10 cellular contexts compared by ENCODE assay signal in genomic region chr19:55251296-55252081, GRCh38. TPM values are rescaled to one million over a fixed set of nuclear protein-coding genes. Genes with fewer than 3 reads are reported as not detected.
A peak's percentile ranks its signal among the peaks of the same experiment; 100 is the strongest.
DNase-seq lines count a peak whose midpoint lies in the region; ATAC-seq and TF ChIP-seq lines count a peak whose summit lies in the region.
"Had no signal": no experiment of that assay in that cellular context is flagged by ENCODE, and none has a peak within 500 bp of the region (broad histone marks: within the 10 kb centered on the region; RNA-seq: fewer than 3 reads in every experiment).

No MANE protein-coding gene starts in this region.

- H3K27ac ChIP-seq in transverse colon = peak overlapping the region; percentile 34 to 55 (median 46)
- H3K27ac ChIP-seq: epithelial cell of prostate, KMS-11 had no signal

- peak overlapping the region; percentile 96 to 99 (median 98) for H3K27ac Mint-ChIP-seq in immature natural killer cell

- H3K4me3 ChIP-seq in transverse colon = no peak overlapping the region

- no peak for TF ChIP-seq POLR2A in transverse colon (IDR thresholded peaks at IDR 0.05)

- ATAC-seq in GM21717 (IDR thresholded peaks at IDR 0.05; ENCODE audit: unreplicated experiment) = no peak

- peaks cover 0 to 4% (median 2%) of the 10 kb centered on the region in 4 donors for H3K36me3 ChIP-seq in transverse colon

- H3K27me3 Mint-ChIP-seq in immature natural killer cell (ENCODE audit: low read depth in 3 of 3) = peaks cover 3 to 10% (median 8%) of the 10 kb centered on the region in 3 donors

- H3K4me3 Mint-ChIP-seq in immature natural killer cell = peak overlapping the region; percentile 78 to 99 (median 84)

- no peak for TF ChIP-seq EP300 in transverse colon (IDR thresholded peaks at IDR 0.05; ENCODE audit: low read depth)

- H3K4me1 Mint-ChIP-seq in immature natural killer cell = peaks cover 78 to 83% of the 10 kb centered on the region in 2 donors

- H3K9me3 ChIP-seq in transverse colon = no peaks in the 10 kb centered on the region

- peaks cover 27 to 89% (median 38%) of the 10 kb centered on the region in 4 donors for H3K4me1 ChIP-seq in transverse colon

- peaks cover 0 to 3% (median 2%) of the 10 kb centered on the region in 3 donors for H3K36me3 Mint-ChIP-seq in immature natural killer cell

- H3K9me3 Mint-ChIP-seq in immature natural killer cell = no peaks in the 10 kb centered on the region

- in situ Hi-C loops in transverse colon (cut with MboI; ENCODE audit: low pct_ligation_motif_present in 1 of 4, low pct_unique_long_range_greater_than_20kb in 1 of 4, low sequenced_read_pairs in 3 of 4) = no loop called here

- H3K27me3 ChIP-seq in transverse colon = no peaks in the 10 kb centered on the region

- no peak for TF ChIP-seq CTCF in transverse colon (IDR thresholded peaks at IDR 0.05)

- WGBS in transverse colon (ENCODE audit: low coverage in 1 of 2), 2 donors = 40 to 64% methylated on average over 3 to 20 of the region's 20 CpGs

- DNase-seq in activated naive CD4-positive, alpha-beta T cell treated with Interleukin-2 at 50 U/mL for 16 hours = peak; percentile 54
- DNase-seq in activated naive CD4-positive, alpha-beta T cell treated with anti-CD3 and anti-CD28 coated beads, Interleukin-2, amount 50 U/mL, for 16 hours = no peak
- peak; percentile 44 for DNase-seq in activated CD8-positive, alpha-beta memory T cell treated with anti-CD3 and anti-CD28 coated beads, Interleukin-2, amount 50 U/mL, for 4 hours
- peak; percentile 44 to 46 (median 44) for DNase-seq in immature natural killer cell
- no peak for DNase-seq in transverse colon
- no peak for DNase-seq in hepatic stellate cell (ENCODE audit: low spot score)
- no peak for DNase-seq in D341Med (ENCODE audit: low spot score)

- intact Hi-C loops in transverse colon (cut with DNase I; ENCODE audit: low total_unique reads) = no loop called here

RNA-seq across cellular contexts. Expression of gene PPP6R1, which starts 7.3 kb away (rescaled TPM):
- 100 to 1,000 TPM in 1 of 3 donors, 10 to 100 TPM in 2; 43.1 to 123 (median 47.9) TPM for polyA plus RNA-seq in immature natural killer cell
- total RNA-seq in transverse colon = 10 to 100 TPM; 51.3 to 91.5 (median 60.7) TPM

RNA-seq across cellular contexts. Expression of gene TMEM86B, which starts 22.9 kb away (rescaled TPM):
- polyA plus RNA-seq in immature natural killer cell = 1 to 10 TPM in 1 of 3 donors, under 1 TPM in 1, not detected in 1; 0.59 to 2.4 TPM
- 10 to 100 TPM in 1 of 4 donors, 1 to 10 TPM in 3; 2.0 to 40.8 (median 4.4) TPM for total RNA-seq in transverse colon

RNA-seq across cellular contexts. Expression of gene HSPBP1, which starts 28.4 kb away (rescaled TPM):
- polyA plus RNA-seq in immature natural killer cell = 10 to 100 TPM; 42.6 to 46.7 (median 46.3) TPM
- total RNA-seq in transverse colon = 10 to 100 TPM in 3 of 4 donors, 1 to 10 TPM in 1; 4.5 to 98.7 (median 27.0) TPM

RNA-seq across cellular contexts. Expression of gene BRSK1, which starts 32.3 kb away (rescaled TPM):
- not detected for polyA plus RNA-seq in immature natural killer cell
- 10 to 100 TPM in 1 of 4 donors, 1 to 10 TPM in 3; 1.4 to 17.6 (median 4.7) TPM for total RNA-seq in transverse colon

RNA-seq across cellular contexts. Expression of gene PTPRH, which starts 42.2 kb away (rescaled TPM):
- not detected for polyA plus RNA-seq in immature natural killer cell
- total RNA-seq in transverse colon = 100 to 1,000 TPM in 2 of 4 donors, 10 to 100 TPM in 2; 31.2 to 176 (median 102) TPM

Comparison
In these comparisons a context has a peak if more than half of its experiments do, and no peak if none do; other contexts are left out.
1. DNase-seq: peak in activated naive CD4-positive, alpha-beta T cell treated with Interleukin-2 at 50 U/mL for 16 hours (single experiment), activated CD8-positive, alpha-beta memory T cell treated with anti-CD3 and anti-CD28 coated beads, Interleukin-2, amount 50 U/mL, for 4 hours (single experiment) and immature natural killer cell (3 of 3); none in activated naive CD4-positive, alpha-beta T cell treated with anti-CD3 and anti-CD28 coated beads, Interleukin-2, amount 50 U/mL, for 16 hours (single experiment), transverse colon (single experiment), hepatic stellate cell (single experiment) and D341Med (single experiment).